In genomic region chr5:72108200-72109050, GRCh38 we compare ENCODE assay signal across 8 cellular contexts. TPM values are rescaled to one million over a fixed set of nuclear protein-coding genes. Genes with fewer than 3 reads are reported as not detected.
DNase-seq lines count a peak whose midpoint lies in the region; ATAC-seq, FAIRE-seq and TF ChIP-seq lines count a peak whose summit lies in the region.

No MANE protein-coding gene starts in this region.

- H3K27ac Mint-ChIP-seq in natural killer cell (no peak overlapping the region), nephron progenitor cell (peak overlapping the region; percentile 86)
- H3K27ac Mint-ChIP-seq in natural killer cell treated with Interleukin-12 subunit alpha and Interleukin-12 subunit beta and Interleukin-15 and Interleukin-18, amount 100 ng/mL, for 72 hours: no peak overlapping the region
- no peak overlapping the region for H3K27ac Mint-ChIP-seq in activated CD8-positive, alpha-beta T cell treated with anti-CD3 and anti-CD28 coated beads for 36 hours

- intact Hi-C loops in natural killer cell (cut with micrococcal nuclease): no loop called here
- intact Hi-C loops in activated CD8-positive, alpha-beta T cell treated with anti-CD3 and anti-CD28 coated beads for 36 hours (cut with micrococcal nuclease): no loop called here

- TF ChIP-seq CTCF in natural killer cell (IDR thresholded peaks at IDR 0.05) (no peak), nephron progenitor cell (IDR thresholded peaks at IDR 0.05) (no peak)
- TF ChIP-seq CTCF in activated CD8-positive, alpha-beta T cell treated with anti-CD3 and anti-CD28 coated beads for 36 hours (IDR thresholded peaks at IDR 0.05): no peak

- no peaks in the 10 kb centered on the region for H3K9me3 Mint-ChIP-seq in natural killer cell
- H3K9me3 Mint-ChIP-seq in natural killer cell treated with Interleukin-12 subunit alpha and Interleukin-12 subunit beta and Interleukin-15 and Interleukin-18, amount 100 ng/mL, for 72 hours: no peaks in the 10 kb centered on the region
- no peaks in the 10 kb centered on the region for H3K9me3 Mint-ChIP-seq in activated CD8-positive, alpha-beta T cell treated with anti-CD3 and anti-CD28 coated beads for 36 hours
- H3K9me3 Mint-ChIP-seq in nephron progenitor cell: peaks cover 5% of the 10 kb centered on the region

- H3K4me3 Mint-ChIP-seq in natural killer cell: peak overlapping the region; percentile 25
- no peak overlapping the region for H3K4me3 Mint-ChIP-seq in natural killer cell treated with Interleukin-12 subunit alpha and Interleukin-12 subunit beta and Interleukin-15 and Interleukin-18, amount 100 ng/mL, for 72 hours
- peak overlapping the region; percentile 25 for H3K4me3 Mint-ChIP-seq in activated CD8-positive, alpha-beta T cell treated with anti-CD3 and anti-CD28 coated beads for 36 hours
- peak overlapping the region; percentile 95 for H3K4me3 Mint-ChIP-seq in nephron progenitor cell

- no peak for FAIRE-seq in frontal cortex (lab: Jason Lieb, UNC)

- H3K4me1 Mint-ChIP-seq in natural killer cell: peaks cover 0 to 11% of the 10 kb centered on the region in 2 donors
- H3K4me1 Mint-ChIP-seq in natural killer cell treated with Interleukin-12 subunit alpha and Interleukin-12 subunit beta and Interleukin-15 and Interleukin-18, amount 100 ng/mL, for 72 hours (ENCODE audit: low read depth in 2 of 2): peaks cover 0 to 5% of the 10 kb centered on the region in 2 donors
- H3K4me1 Mint-ChIP-seq in activated CD8-positive, alpha-beta T cell treated with anti-CD3 and anti-CD28 coated beads for 36 hours (ENCODE audit: low read depth): peaks cover 9% of the 10 kb centered on the region
- H3K4me1 Mint-ChIP-seq in nephron progenitor cell: peaks cover 50% of the 10 kb centered on the region

- H3K27me3 Mint-ChIP-seq in natural killer cell (ENCODE audit: low read depth in 2 of 2) (peaks cover 50 to 66% of the 10 kb centered on the region in 2 donors), nephron progenitor cell (ENCODE audit: low read depth, poor library complexity) (peaks cover 4% of the 10 kb centered on the region)
- H3K27me3 Mint-ChIP-seq in natural killer cell treated with Interleukin-12 subunit alpha and Interleukin-12 subunit beta and Interleukin-15 and Interleukin-18, amount 100 ng/mL, for 72 hours: peaks cover 48 to 62% of the 10 kb centered on the region in 2 donors
- peaks cover 59% of the 10 kb centered on the region for H3K27me3 Mint-ChIP-seq in activated CD8-positive, alpha-beta T cell treated with anti-CD3 and anti-CD28 coated beads for 36 hours

- CTCF ChIA-PET in activated CD8-positive, alpha-beta T cell treated with anti-CD3 and anti-CD28 coated beads for 36 hours (lab: Charles Lee): interaction anchor here (1.0 kb wide), 1 partner anchor 10 kb away, joined by 4 read pairs; no protein-coding TSS in a partner anchor

- H3K36me3 Mint-ChIP-seq in natural killer cell (no peaks in the 10 kb centered on the region), nephron progenitor cell (ENCODE audit: low read depth) (peaks cover 5% of the 10 kb centered on the region)
- no peaks in the 10 kb centered on the region for H3K36me3 Mint-ChIP-seq in natural killer cell treated with Interleukin-12 subunit alpha and Interleukin-12 subunit beta and Interleukin-15 and Interleukin-18, amount 100 ng/mL, for 72 hours
- no peaks in the 10 kb centered on the region for H3K36me3 Mint-ChIP-seq in activated CD8-positive, alpha-beta T cell treated with anti-CD3 and anti-CD28 coated beads for 36 hours (ENCODE audit: low read depth)

- POLR2A ChIA-PET in activated CD8-positive, alpha-beta T cell treated with anti-CD3 and anti-CD28 coated beads for 36 hours (lab: Charles Lee): no interaction called here

- no peak for DNase-seq in natural killer cell
- no peak for DNase-seq in natural killer cell treated with Interleukin-12 subunit alpha and Interleukin-12 subunit beta and Interleukin-15 and Interleukin-18, amount 100 ng/mL, for 72 hours (ENCODE audit: low spot score)
- DNase-seq in NCI-H1105 (lab: John Stamatoyannopoulos, UW): peak; percentile 49
- DNase-seq in activated CD8-positive, alpha-beta T cell treated with anti-CD3 and anti-CD28 coated beads for 36 hours: peak; percentile 14
- peak; percentile 57 to 68 for DNase-seq in frontal cortex (ENCODE audit: low spot score in 2 of 2)
- DNase-seq in nephron progenitor cell: peak; percentile 80

- ATAC-seq in natural killer cell (no peak), GM19324 (IDR thresholded peaks at IDR 0.05; ENCODE audit: low FRiP score, unreplicated experiment) (no peak), HG02884 (IDR thresholded peaks at IDR 0.05; ENCODE audit: unreplicated experiment) (no peak)
- ATAC-seq in natural killer cell treated with Interleukin-12 subunit alpha and Interleukin-12 subunit beta and Interleukin-15 and Interleukin-18, amount 100 ng/mL, for 72 hours: no peak
- ATAC-seq in activated CD8-positive, alpha-beta T cell treated with anti-CD3 and anti-CD28 coated beads for 36 hours: peak; percentile 39

RNA-seq across cellular contexts. Expression of gene MAP1B, which starts 1.1 kb away (rescaled TPM):
- total RNA-seq in natural killer cell (under 1 TPM in 2 of 3 donors, not detected in 1; 0.07 to 0.31 TPM), frontal cortex (490 TPM)
- under 1 TPM; 0.06 to 0.14 TPM for total RNA-seq in natural killer cell treated with Interleukin-12 subunit alpha and Interleukin-12 subunit beta and Interleukin-15 and Interleukin-18, amount 100 ng/mL, for 72 hours
- total RNA-seq in activated CD8-positive, alpha-beta T cell treated with anti-CD3 and anti-CD28 coated beads for 36 hours: under 1 TPM; 0.09 to 0.25 TPM

Comparison
In these comparisons a context has a peak if more than half of its experiments do, and no peak if none do; other contexts are left out.
1. DNase-seq: peak in NCI-H1105 (single experiment), activated CD8-positive, alpha-beta T cell treated with anti-CD3 and anti-CD28 coated beads for 36 hours (single experiment), frontal cortex (2 of 2) and nephron progenitor cell (single experiment); none in natural killer cell (single experiment) and natural killer cell treated with Interleukin-12 subunit alpha and Interleukin-12 subunit beta and Interleukin-15 and Interleukin-18, amount 100 ng/mL, for 72 hours (single experiment).
2. RNA of gene MAP1B, which starts 1.1 kb away (total RNA-seq): 490 TPM in frontal cortex (single experiment); 0.09 to 0.25 TPM in activated CD8-positive, alpha-beta T cell treated with anti-CD3 and anti-CD28 coated beads for 36 hours, 0.06 to 0.14 TPM in natural killer cell treated with Interleukin-12 subunit alpha and Interleukin-12 subunit beta and Interleukin-15 and Interleukin-18, amount 100 ng/mL, for 72 hours and 0.07 to 0.31 TPM in natural killer cell; every median in the first group is over 100 times any median in the second.